1 cellular context compared by ENCODE assay signal in genomic region chr17:38572665-38573365, GRCh38.
TF ChIP-seq lines count a peak whose summit lies in the region.

No MANE protein-coding gene starts in this region.

TF ChIP-seq in HEK293, 187 proteins besides CTCF, POLR2A, EP300 and RAD21 (continued from another document):
- TF ChIP-seq ZSCAN18 (tag by site-specific recombination; IDR thresholded peaks at IDR 0.05) (no peak), ZNF518A (tag by site-specific recombination; conservative IDR thresholded peaks at IDR 0.05; ENCODE audit: low read depth) (no peak), SP2 (tag by site-specific recombination; IDR thresholded peaks at IDR 0.05) (peak; percentile 65), ZBTB20 (tag by site-specific recombination; IDR thresholded peaks at IDR 0.05) (peak; percentile 97), ZBTB48 (tag by site-specific recombination; IDR thresholded peaks at IDR 0.05) (no peak), ZNF335 (tag by site-specific recombination; conservative IDR thresholded peaks at IDR 0.05) (0 out of 2 replicates have a peak, but pooled peaks have one; percentile 15), ZNF600 (tag by site-specific recombination; IDR thresholded peaks at IDR 0.05) (peak; percentile 54), ZNF146 (tag by site-specific recombination; IDR thresholded peaks at IDR 0.05) (no peak), ZBTB26 (tag by site-specific recombination; optimal IDR thresholded peaks at IDR 0.05) (peak; percentile 65), ZNF341 (tag by site-specific recombination; IDR thresholded peaks at IDR 0.05; ENCODE audit: low read depth) (peak; percentile 97), GLIS1 (tag by site-specific recombination; IDR thresholded peaks at IDR 0.05) (peak; percentile 36), ZBTB17 (tag by site-specific recombination; IDR thresholded peaks at IDR 0.05) (0 out of 2 replicates have a peak, but pooled peaks have one; percentile 25)
TF ChIP-seq in HEK293: peak in this region for 15.
